ENCODE assay signal across 8 cellular contexts in the genomic region with DNA sequence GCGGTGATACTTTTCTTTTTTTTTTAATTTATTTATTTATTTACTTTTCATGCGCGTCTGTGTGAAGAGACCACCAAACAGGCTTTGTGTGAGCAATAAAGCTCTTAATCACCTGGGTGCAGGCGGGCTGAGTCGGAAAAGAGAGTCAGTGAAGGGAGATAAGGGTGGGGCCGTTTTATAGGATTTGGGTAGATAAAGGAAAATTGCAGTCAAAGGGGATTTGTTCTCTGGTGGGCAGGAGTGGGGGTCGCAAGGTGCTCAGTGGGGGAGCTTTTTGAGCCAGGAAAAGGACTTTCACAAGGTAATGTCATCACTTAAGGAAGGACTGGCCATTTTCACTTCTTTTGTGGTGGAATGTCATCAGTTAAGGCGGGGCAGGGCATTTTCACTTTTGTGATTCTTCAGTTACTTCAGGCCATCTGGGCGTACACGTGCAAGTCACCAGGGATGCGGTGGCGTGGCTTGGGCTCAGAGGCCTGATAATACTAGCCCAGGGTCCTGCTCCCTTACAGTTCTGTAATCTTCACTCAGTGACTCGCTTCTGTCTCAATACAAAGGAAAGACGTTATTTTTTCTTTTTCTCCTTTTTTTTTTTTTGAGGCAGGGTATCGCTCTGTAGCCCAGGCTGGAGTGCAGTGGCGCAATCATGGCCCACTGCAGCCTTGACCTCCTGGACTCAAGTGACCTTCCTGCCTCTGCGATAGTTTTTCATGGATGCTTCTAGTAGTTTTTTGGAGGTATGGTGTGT. TPM values are rescaled to one million over a fixed set of nuclear protein-coding genes. Genes with fewer than 3 reads are reported as not detected.
A peak's percentile ranks its signal among the peaks of the same experiment; 100 is the strongest.
DNase-seq lines count a peak whose midpoint lies in the region; ATAC-seq and TF ChIP-seq lines count a peak whose summit lies in the region.
"Not testable (repeated sequence)": the region's sequence is repeated elsewhere in the genome, so short reads cannot be mapped to it uniquely, and the experiment has no call there.

No MANE protein-coding gene starts in this region.

- H3K9me3 Mint-ChIP-seq in Caco-2 (ENCODE audit: unreplicated experiment); IgD-negative memory B cell; activated B cell treated with CpG ODN at 0.5 μM for 24 hours; activated naive CD8-positive, alpha-beta T cell treated with anti-CD3 and anti-CD28 coated beads, Interleukin-2, amount 10 ng/mL, durations not matched to agents 7 days and 5 days; glutamatergic neuron (ENCODE audit: unreplicated experiment); natural killer cell: not testable (repeated sequence)

- H3K4me3 Mint-ChIP-seq in Caco-2 (ENCODE audit: unreplicated experiment) (peak overlapping the region; percentile 91), IgD-negative memory B cell (peak overlapping the region; percentile 19 to 99 (median 96)), activated B cell treated with CpG ODN at 0.5 μM for 24 hours (peak overlapping the region; percentile 96), glutamatergic neuron (ENCODE audit: unreplicated experiment) (peak overlapping the region; percentile 95), natural killer cell (peak overlapping the region; percentile 96)
- peak overlapping the region; percentile 85 for H3K4me3 Mint-ChIP-seq in activated naive CD8-positive, alpha-beta T cell treated with anti-CD3 and anti-CD28 coated beads, Interleukin-2, amount 10 ng/mL, durations not matched to agents 7 days and 5 days

- 46 to 50% methylated on average over 15 to 17 of the region's 17 CpGs for WGBS in testis, 2 donors

- intact Hi-C loops in Caco-2 (cut with micrococcal nuclease; ENCODE audit: unreplicated experiment) (loop anchor here (2.0 kb wide), 1 partner anchor 117 kb away; a partner anchor contains a TSS), activated B cell treated with CpG ODN at 0.5 μM for 24 hours (cut with micrococcal nuclease) (loop anchor here (2.0 to 5.0 kb wide), 8 partner anchors 47 to 1407 kb away; a partner anchor contains a TSS), natural killer cell (cut with micrococcal nuclease) (loop anchor here (2.0 to 5.0 kb wide), 3 partner anchors 19 to 198 kb away; a partner anchor contains a TSS)
- intact Hi-C loops in testis (cut with DNase I; ENCODE audit: low total_unique reads): not testable (repeated sequence)

- H3K36me3 Mint-ChIP-seq in Caco-2 (ENCODE audit: insufficient read depth, unreplicated experiment): peaks cover 40% of the 10 kb centered on the region
- not testable (repeated sequence) for H3K36me3 Mint-ChIP-seq in IgD-negative memory B cell; activated naive CD8-positive, alpha-beta T cell treated with anti-CD3 and anti-CD28 coated beads, Interleukin-2, amount 10 ng/mL, durations not matched to agents 7 days and 5 days; glutamatergic neuron (ENCODE audit: unreplicated experiment); natural killer cell
- peaks cover 23% of the 10 kb centered on the region for H3K36me3 Mint-ChIP-seq in activated B cell treated with CpG ODN at 0.5 μM for 24 hours (ENCODE audit: low read depth)

- H3K27ac Mint-ChIP-seq in Caco-2 (ENCODE audit: unreplicated experiment): peak overlapping the region; percentile 88
- H3K27ac Mint-ChIP-seq in IgD-negative memory B cell: peak overlapping the region in 2 of 3 donors; percentile 92 to 99
- H3K27ac Mint-ChIP-seq in activated B cell treated with CpG ODN at 0.5 μM for 24 hours: peak overlapping the region; percentile 97
- H3K27ac Mint-ChIP-seq in activated naive CD8-positive, alpha-beta T cell treated with anti-CD3 and anti-CD28 coated beads, Interleukin-2, amount 10 ng/mL, durations not matched to agents 7 days and 5 days: peak overlapping the region; percentile 91
- peak overlapping the region; percentile 14 for H3K27ac Mint-ChIP-seq in glutamatergic neuron (ENCODE audit: unreplicated experiment)
- H3K27ac Mint-ChIP-seq in natural killer cell: peak overlapping the region; percentile 97 to 98

- H3K4me1 ChIP-seq in Caco-2: not testable (repeated sequence)
- peaks cover 40% of the 10 kb centered on the region for H3K4me1 ChIP-seq in testis

- peak overlapping the region; percentile 51 for H3K4me3 ChIP-seq in Caco-2 (ENCODE audit: low read depth, low read length)
- not testable (repeated sequence) for H3K4me3 ChIP-seq in testis

- not testable (repeated sequence) for H3K36me3 ChIP-seq in Caco-2 (ENCODE audit: control insufficient read depth, insufficient read depth, low read length); testis (ENCODE audit: low read depth, missing control alignments)

- not testable (repeated sequence) for H3K27me3 ChIP-seq in Caco-2 (replicated peaks; ENCODE audit: control insufficient read depth, insufficient read depth, low read length); testis

- not testable (repeated sequence) for H3K27me3 Mint-ChIP-seq in Caco-2 (ENCODE audit: insufficient read depth, unreplicated experiment); IgD-negative memory B cell; activated B cell treated with CpG ODN at 0.5 μM for 24 hours; activated naive CD8-positive, alpha-beta T cell treated with anti-CD3 and anti-CD28 coated beads, Interleukin-2, amount 10 ng/mL, durations not matched to agents 7 days and 5 days; glutamatergic neuron (ENCODE audit: unreplicated experiment); natural killer cell (ENCODE audit: low read depth in 2 of 2)

- BruUV-seq in Caco-2 (replicated peaks; lab: Mats Ljungman, UMichigan): not testable (repeated sequence)

- CTCF ChIA-PET in Caco-2 (lab: Charles Lee): not testable (repeated sequence)
- CTCF ChIA-PET in activated B cell treated with CpG ODN at 0.5 μM for 24 hours (lab: Charles Lee): interaction anchor here (1.3 kb wide), 1 partner anchor 254 kb away, joined by 3 read pairs; no protein-coding TSS in a partner anchor

- not testable (repeated sequence) for ATAC-seq in activated B cell treated with CpG ODN at 0.5 μM for 24 hours (ENCODE audit: low read depth); activated naive CD8-positive, alpha-beta T cell treated with anti-CD3 and anti-CD28 coated beads, Interleukin-2, amount 10 ng/mL, durations not matched to agents 7 days and 5 days (ENCODE audit: low read depth); natural killer cell

- DNase-seq in Caco-2; activated B cell treated with CpG ODN at 0.5 μM for 24 hours; activated naive CD8-positive, alpha-beta T cell treated with anti-CD3 and anti-CD28 coated beads, Interleukin-2, amount 10 ng/mL, durations not matched to agents 7 days and 5 days; glutamatergic neuron; natural killer cell: not testable (repeated sequence)
- DNase-seq in OCI-M2 (lab: John Stamatoyannopoulos, UW; ENCODE audit: unreplicated experiment): peak; percentile 22
- DNase-seq in testis: peak; percentile 64

- POLR2A ChIA-PET in Caco-2 (lab: Charles Lee): interaction anchor here (1.9 kb wide), 1 partner anchor 78 kb away, joined by 15 read pairs; a partner anchor contains a TSS
- POLR2A ChIA-PET in activated B cell treated with CpG ODN at 0.5 μM for 24 hours (lab: Charles Lee): interaction anchor here (1.0 to 2.6 kb wide), 6 partner anchors 38 to 195 kb away, joined by 3 to 37 read pairs (median 8); a partner anchor contains a TSS
- POLR2A ChIA-PET in activated naive CD8-positive, alpha-beta T cell treated with anti-CD3 and anti-CD28 coated beads, Interleukin-2, amount 10 ng/mL, durations not matched to agents 7 days and 5 days (lab: Charles Lee): interaction anchor here (1.4 to 2.8 kb wide), 3 partner anchors 38 to 843 kb away, joined by 3 to 15 read pairs (median 9); a partner anchor contains a TSS

- H3K27ac ChIP-seq in testis: peak overlapping the region; percentile 51 to 95

- TF ChIP-seq POLR2A in testis (IDR thresholded peaks at IDR 0.05): not testable (repeated sequence)

- not testable (repeated sequence) for H3K9me3 ChIP-seq in Caco-2, testis

- peaks cover 22% of the 10 kb centered on the region for H3K4me1 Mint-ChIP-seq in Caco-2 (ENCODE audit: low read depth, unreplicated experiment)
- H3K4me1 Mint-ChIP-seq in IgD-negative memory B cell: peaks cover 19 to 25% (median 24%) of the 10 kb centered on the region in 3 donors
- peaks cover 32% of the 10 kb centered on the region for H3K4me1 Mint-ChIP-seq in activated B cell treated with CpG ODN at 0.5 μM for 24 hours
- peaks cover 17% of the 10 kb centered on the region for H3K4me1 Mint-ChIP-seq in activated naive CD8-positive, alpha-beta T cell treated with anti-CD3 and anti-CD28 coated beads, Interleukin-2, amount 10 ng/mL, durations not matched to agents 7 days and 5 days
- H3K4me1 Mint-ChIP-seq in glutamatergic neuron (ENCODE audit: low read depth, unreplicated experiment): peaks cover 12% of the 10 kb centered on the region
- H3K4me1 Mint-ChIP-seq in natural killer cell: peaks cover 27 to 30% of the 10 kb centered on the region in 2 donors

- not testable (repeated sequence) for TF ChIP-seq CTCF in Caco-2 (IDR thresholded peaks at IDR 0.05; ENCODE audit: insufficient read depth in 1 of 2, low read depth in 1 of 2, low read length in 1 of 2, severe bottlenecking in 1 of 2, unreplicated experiment in 1 of 2); activated B cell treated with CpG ODN at 0.5 μM for 24 hours (IDR thresholded peaks at IDR 0.05); glutamatergic neuron (IDR thresholded peaks at IDR 0.05; ENCODE audit: partially characterized antibody, unreplicated experiment); natural killer cell (IDR thresholded peaks at IDR 0.05); testis (IDR thresholded peaks at IDR 0.05)

RNA-seq across cellular contexts. Expression of a gene that starts 1.6 kb away (rescaled TPM):
- total RNA-seq in Caco-2 (2022): 62.8 and 74.3 TPM in 2 replicates
- 46.7 TPM for polyA plus RNA-seq in IgD-negative memory B cell
- 62.5 and 70.6 TPM in 2 replicates for total RNA-seq in activated B cell treated with CpG ODN at 0.5 μM for 24 hours
- total RNA-seq in activated naive CD8-positive, alpha-beta T cell treated with anti-CD3 and anti-CD28 coated beads, Interleukin-2, amount 10 ng/mL, durations not matched to agents 7 days and 5 days: 10 to 100 TPM; 77.1 to 78.4 TPM
- total RNA-seq in glutamatergic neuron (ENCODE audit: unreplicated experiment): 61.5 TPM
- 100 to 1,000 TPM; 127 to 147 (median 143) TPM for total RNA-seq in natural killer cell
- 100 to 1,000 TPM; 129 to 135 TPM for total RNA-seq in testis
- 114 TPM for polyA plus RNA-seq in testis (ENCODE audit: insufficient read depth, low read depth, low replicate concordance)

RNA-seq across cellular contexts. Expression of a gene that starts 20.7 kb away (rescaled TPM):
- total RNA-seq in Caco-2 (2022) (8.7 and 9.4 TPM in 2 replicates), activated B cell treated with CpG ODN at 0.5 μM for 24 hours (0.12 and 0.29 TPM in 2 replicates), glutamatergic neuron (ENCODE audit: unreplicated experiment) (74.7 TPM), natural killer cell (under 1 TPM; 0.18 to 0.88 (median 0.33) TPM), testis (10 to 100 TPM; 27.2 to 33.1 TPM)
- polyA plus RNA-seq in IgD-negative memory B cell (not detected), testis (ENCODE audit: insufficient read depth, low read depth, low replicate concordance) (6.6 TPM)
- total RNA-seq in activated naive CD8-positive, alpha-beta T cell treated with anti-CD3 and anti-CD28 coated beads, Interleukin-2, amount 10 ng/mL, durations not matched to agents 7 days and 5 days: 10 to 100 TPM; 48.5 to 56.0 TPM

RNA-seq across cellular contexts. Expression of a gene that starts 38.5 kb away (rescaled TPM):
- total RNA-seq in Caco-2 (2022): 28.0 and 29.6 TPM in 2 replicates
- polyA plus RNA-seq in IgD-negative memory B cell: 35.3 TPM
- total RNA-seq in activated B cell treated with CpG ODN at 0.5 μM for 24 hours: 30.8 and 32.4 TPM in 2 replicates
- total RNA-seq in activated naive CD8-positive, alpha-beta T cell treated with anti-CD3 and anti-CD28 coated beads, Interleukin-2, amount 10 ng/mL, durations not matched to agents 7 days and 5 days: 10 to 100 TPM; 30.6 to 35.2 TPM
- total RNA-seq in glutamatergic neuron (ENCODE audit: unreplicated experiment): 89.1 TPM
- 10 to 100 TPM; 27.5 to 36.6 (median 27.7) TPM for total RNA-seq in natural killer cell
- 100 to 1,000 TPM; 191 to 281 TPM for total RNA-seq in testis
- polyA plus RNA-seq in testis (ENCODE audit: insufficient read depth, low read depth, low replicate concordance): 145 TPM

RNA-seq across cellular contexts. Expression of a gene that starts 47.5 kb away (rescaled TPM):
- 68.3 and 71.4 TPM in 2 replicates for total RNA-seq in Caco-2 (2022)
- 91.5 TPM for polyA plus RNA-seq in IgD-negative memory B cell
- 44.4 and 45.0 TPM in 2 replicates for total RNA-seq in activated B cell treated with CpG ODN at 0.5 μM for 24 hours
- 10 to 100 TPM; 64.8 to 64.9 TPM for total RNA-seq in activated naive CD8-positive, alpha-beta T cell treated with anti-CD3 and anti-CD28 coated beads, Interleukin-2, amount 10 ng/mL, durations not matched to agents 7 days and 5 days
- total RNA-seq in glutamatergic neuron (ENCODE audit: unreplicated experiment): 48.4 TPM
- 10 to 100 TPM; 61.9 to 81.7 (median 80.6) TPM for total RNA-seq in natural killer cell
- total RNA-seq in testis: 100 to 1,000 TPM; 157 to 164 TPM
- polyA plus RNA-seq in testis (ENCODE audit: insufficient read depth, low read depth, low replicate concordance): 114 TPM

Comparison
In these comparisons a context has a peak if more than half of its experiments do, and no peak if none do; other contexts are left out.
1. H3K27ac Mint-ChIP-seq: peak in every context shown above with its lines; median percentile 98 in natural killer cell; 97 in activated B cell treated with CpG ODN at 0.5 μM for 24 hours; 96 in IgD-negative memory B cell; 91 in activated naive CD8-positive, alpha-beta T cell treated with anti-CD3 and anti-CD28 coated beads, Interleukin-2, amount 10 ng/mL, durations not matched to agents 7 days and 5 days; 88 in Caco-2; 14 in glutamatergic neuron.